Comparison of ENCODE assay signal across 18 cellular contexts in genomic region chr17:55448681-55449080, GRCh38. TPM values are rescaled to one million over a fixed set of nuclear protein-coding genes. Genes with fewer than 3 reads are reported as not detected.
A peak's percentile ranks its signal among the peaks of the same experiment; 100 is the strongest.
DNase-seq lines count a peak whose midpoint lies in the region; ATAC-seq and TF ChIP-seq lines count a peak whose summit lies in the region.
"Had no signal": no experiment of that assay in that cellular context is flagged by ENCODE, and none has a peak within 500 bp of the region (broad histone marks: within the 10 kb centered on the region; RNA-seq: fewer than 3 reads in every experiment).

No MANE protein-coding gene starts in this region.

- H3K4me3 Mint-ChIP-seq in nephron progenitor cell: no peak overlapping the region
- H3K4me3 Mint-ChIP-seq: activated naive CD4-positive, alpha-beta T cell treated with anti-CD3 and anti-CD28 coated beads, Interleukin-2, amount 50 U/mL, for 24 hours; H9; stimulated activated naive B cell treated with anti-CD40 and anti-IgM and Interleukin-4, amounts not matched to agents 10 μg/mL and 1 μg/mL and 100 μg/mL, for 72 hours; T-helper 17 cell had no signal

- H3K4me2 ChIP-seq in PC-3 (ENCODE audit: low read length): peak overlapping the region; percentile 17; the same call in 1 of the 2 replicates

- H3K9me3 Mint-ChIP-seq in nephron progenitor cell: no peaks in the 10 kb centered on the region
- H3K9me3 Mint-ChIP-seq: stimulated activated naive B cell treated with anti-CD40 and anti-IgM and Interleukin-4, amounts not matched to agents 10 μg/mL and 1 μg/mL and 100 μg/mL, for 72 hours had no signal

- no peaks in the 10 kb centered on the region for H3K79me2 ChIP-seq in PC-3 (ENCODE audit: low read length)

- no peak overlapping the region for H2AFZ ChIP-seq in PC-3 (ENCODE audit: low read length)

- BruUV-seq in PC-3 (replicated peaks; lab: Mats Ljungman, UMichigan): no TSS peak

- TF ChIP-seq CTCF in PC-3 (conservative IDR thresholded peaks at IDR 0.05; ENCODE audit: low read depth, low read length) (no peak), nephron progenitor cell (IDR thresholded peaks at IDR 0.05) (no peak)

- CTCF ChIA-PET in PC-3 (lab: Charles Lee): interaction anchor here (0.6 kb wide), 1 partner anchor 270 kb away, joined by 3 read pairs; no protein-coding TSS in a partner anchor

- H3K27me3 ChIP-seq in PC-3 (ENCODE audit: low read length): no peaks in the 10 kb centered on the region
- H3K27me3 ChIP-seq: BE2C had no signal

- DNase-seq in EH (ENCODE audit: low read depth) (peak; percentile 80), PC-3 (peak; percentile 60), dedifferentiated amniotic fluid mesenchymal stem cell (ENCODE audit: extremely low spot score) (peak; percentile 53), nephron progenitor cell (no peak), amniotic stem cell (lab: John Stamatoyannopoulos, UW) (no peak), NCI-H1417 (lab: John Stamatoyannopoulos, UW) (no peak)
- no peak for DNase-seq in activated effector memory CD4-positive, alpha-beta T cell treated with Interleukin-2 at 50 U/mL for 16 hours
- DNase-seq: activated CD4-positive, alpha-beta T cell treated with anti-CD3 and anti-CD28 coated beads for 4 hours; activated T-cell treated with anti-CD3 and anti-CD28 coated beads for 4 hours; BE2C; H9; kidney; NCI-H146; NCI-H748 treated with DMSO at 0.1 percent for 48 hours; stimulated activated naive B cell treated with anti-CD40 and anti-IgM and Interleukin-4, amounts not matched to agents 10 μg/mL and 1 μg/mL and 100 μg/mL, for 72 hours; T-helper 17 cell had no signal

- intact Hi-C loops in PC-3 (cut with micrococcal nuclease): no loop called here

- POLR2A ChIA-PET in PC-3 (lab: Charles Lee; ENCODE audit: unreplicated experiment): no interaction called here

- H3K4me1 ChIP-seq in PC-3 (ENCODE audit: insufficient read depth, low read length): peaks cover 39% of the 10 kb centered on the region

- no peaks in the 10 kb centered on the region for H4K20me1 ChIP-seq in PC-3 (ENCODE audit: low read length)

- H3K9ac ChIP-seq in PC-3 (ENCODE audit: low read length): no peak overlapping the region

- H3K4me1 Mint-ChIP-seq in nephron progenitor cell: peaks cover 17% of the 10 kb centered on the region

- no peaks in the 10 kb centered on the region for H3K9me2 ChIP-seq in PC-3 (replicated peaks; ENCODE audit: low read length)

- ATAC-seq in PC-3 (no peak), GM21717 (IDR thresholded peaks at IDR 0.05; ENCODE audit: unreplicated experiment) (no peak)
- ATAC-seq: stimulated activated naive B cell treated with anti-CD40 and anti-IgM and Interleukin-4, amounts not matched to agents 10 μg/mL and 1 μg/mL and 100 μg/mL, for 72 hours; T-helper 17 cell had no signal

- no peaks in the 10 kb centered on the region for H3K36me3 ChIP-seq in PC-3 (ENCODE audit: low read depth, low read length)
- H3K36me3 ChIP-seq: BE2C had no signal

- no peaks in the 10 kb centered on the region for H3F3A ChIP-seq in PC-3 (ENCODE audit: low read length, unreplicated experiment)

- no peak overlapping the region for H3K4me3 ChIP-seq in PC-3 (ENCODE audit: low read length)

- H3K36me3 Mint-ChIP-seq in nephron progenitor cell (ENCODE audit: low read depth): no peaks in the 10 kb centered on the region
- H3K36me3 Mint-ChIP-seq: activated naive CD4-positive, alpha-beta T cell treated with anti-CD3 and anti-CD28 coated beads, Interleukin-2, amount 50 U/mL, for 24 hours; stimulated activated naive B cell treated with anti-CD40 and anti-IgM and Interleukin-4, amounts not matched to agents 10 μg/mL and 1 μg/mL and 100 μg/mL, for 72 hours had no signal

- H3K27ac ChIP-seq in PC-3 (ENCODE audit: low read length): no peak overlapping the region

- peak overlapping the region; percentile 39 for H3K27ac Mint-ChIP-seq in nephron progenitor cell
- H3K27ac Mint-ChIP-seq: activated naive CD4-positive, alpha-beta T cell treated with anti-CD3 and anti-CD28 coated beads, Interleukin-2, amount 50 U/mL, for 24 hours; H9; stimulated activated naive B cell treated with anti-CD40 and anti-IgM and Interleukin-4, amounts not matched to agents 10 μg/mL and 1 μg/mL and 100 μg/mL, for 72 hours; T-helper 17 cell had no signal

- H3K9me3 ChIP-seq in PC-3 (ENCODE audit: low read length): no peaks in the 10 kb centered on the region
- H3K9me3 ChIP-seq: BE2C had no signal

- no peaks in the 10 kb centered on the region for H3K27me3 Mint-ChIP-seq in nephron progenitor cell (ENCODE audit: low read depth, poor library complexity)

RNA-seq across cellular contexts. Expression of gene MMD, which starts 27.0 kb away (rescaled TPM):
- total RNA-seq in PC-3 (2014; rRNA removed): 10.9 and 24.1 TPM in 2 replicates

Comparison
In these comparisons a context has a peak if more than half of its experiments do, and no peak if none do; other contexts are left out.
1. DNase-seq: peak in EH (single experiment), PC-3 (single experiment) and dedifferentiated amniotic fluid mesenchymal stem cell (single experiment); none in nephron progenitor cell (single experiment), amniotic stem cell (single experiment), activated effector memory CD4-positive, alpha-beta T cell treated with Interleukin-2 at 50 U/mL for 16 hours (single experiment) and NCI-H1417 (0 of 3).